22 cellular contexts compared by ENCODE assay signal in genomic region chr15:51128701-51129100, GRCh38. TPM values are rescaled to one million over a fixed set of nuclear protein-coding genes. Genes with fewer than 3 reads are reported as not detected.
DNase-seq lines count a peak whose midpoint lies in the region; ATAC-seq and TF ChIP-seq lines count a peak whose summit lies in the region.
"Had no signal": no experiment of that assay in that cellular context is flagged by ENCODE, and none has a peak within 500 bp of the region (broad histone marks: within the 10 kb centered on the region; RNA-seq: fewer than 3 reads in every experiment).

No MANE protein-coding gene starts in this region.

- H3K4me1 ChIP-seq in GM23248 (ENCODE audit: insufficient read depth) = peaks cover 24% of the 10 kb centered on the region
- peaks cover 0 to 38% (median 19%) of the 10 kb centered on the region in 4 donors for H3K4me1 ChIP-seq in transverse colon
- peaks cover 0 to 16% (median 2%) of the 10 kb centered on the region in 9 donors for H3K4me1 ChIP-seq in heart right ventricle

- intact Hi-C loops in transverse colon (cut with DNase I; ENCODE audit: low total_unique reads) = no loop called here
- intact Hi-C loops in heart right ventricle (cut with DNase I) = no loop called here

- ATAC-seq in HG03439 (IDR thresholded peaks at IDR 0.05; ENCODE audit: unreplicated experiment) = no peak
- no peak for ATAC-seq in left lobe of liver
- ATAC-seq in heart right ventricle = no peak
- ATAC-seq: A549, HCT116, HepG2, K562, T-cell had no signal

- TF ChIP-seq CTCF in transverse colon (IDR thresholded peaks at IDR 0.05) = no peak
- TF ChIP-seq CTCF in heart right ventricle (IDR thresholded peaks at IDR 0.05) = no peak

- no peak overlapping the region for H3K9ac ChIP-seq in GM23248

- H3K9me2 ChIP-seq in GM23248 (ENCODE audit: insufficient read depth) = no peaks in the 10 kb centered on the region

- no peak overlapping the region for H3K4me2 ChIP-seq in GM23248 (ENCODE audit: unreplicated experiment)
- H3K4me2 ChIP-seq: A549 had no signal

- no peak for TF ChIP-seq EP300 in transverse colon (IDR thresholded peaks at IDR 0.05; ENCODE audit: low read depth)

- TF ChIP-seq POLR2A in transverse colon (IDR thresholded peaks at IDR 0.05) = no peak

- H3K27ac ChIP-seq in GM23248 (no peak overlapping the region), transverse colon (peak overlapping the region; percentile 52 to 61 (median 58)), heart right ventricle (no peak overlapping the region)
- H3K27ac ChIP-seq: A549, RWPE1 had no signal

- H3K79me2 ChIP-seq in GM23248 (ENCODE audit: insufficient read depth) = no peaks in the 10 kb centered on the region

- H3K36me3 ChIP-seq in GM23248 (ENCODE audit: low read depth) (no peaks in the 10 kb centered on the region), transverse colon (no peaks in the 10 kb centered on the region), heart right ventricle (no peaks in the 10 kb centered on the region)

- no peaks in the 10 kb centered on the region for H3K27me3 ChIP-seq in GM23248 (replicated peaks; ENCODE audit: insufficient read depth)
- H3K27me3 ChIP-seq in transverse colon = no peaks in the 10 kb centered on the region
- no peaks in the 10 kb centered on the region for H3K27me3 ChIP-seq in heart right ventricle

- WGBS in GM23248 (ENCODE audit: low coverage in 1 of 2, low lambda C conversion rate in 2 of 2, missing lambda C conversion rate in 2 of 2), 2 experiments = 77 to 94% methylated on average over 2 of the region's 2 CpGs
- 76% methylated on average over 2 of the region's 2 CpGs; no CpG with 5 or more reads in 1 of the 2 donors for WGBS in transverse colon (ENCODE audit: low coverage in 1 of 2), 2 donors
- WGBS in heart right ventricle, 2 donors = 93 to 97% methylated on average over 2 of the region's 2 CpGs

- peaks cover 14% of the 10 kb centered on the region for H3F3A ChIP-seq in GM23248 (ENCODE audit: insufficient read depth)

- H3K9me3 ChIP-seq in GM23248 (ENCODE audit: low read depth) (no peaks in the 10 kb centered on the region), transverse colon (no peaks in the 10 kb centered on the region), heart right ventricle (peaks cover 0 to under 1% (median 0%) of the 10 kb centered on the region in 11 donors)
- H3K9me3 ChIP-seq: A549 had no signal

- peak; percentile 35 for DNase-seq in GM23248
- DNase-seq in RPMI7951 (ENCODE audit: low read depth) = peak; percentile 61
- peak; percentile 33 for DNase-seq in fibroblast of peridontal ligament (ENCODE audit: extremely low read depth)
- DNase-seq in transverse colon = no peak
- no peak for DNase-seq in left lobe of liver (ENCODE audit: low spot score)
- no peak for DNase-seq in heart right ventricle
- DNase-seq: DMS153, GDM1, MV-4-11, NCI-H1436 treated with DMSO at 0.1 percent for 48 hours, NCI-H187 treated with DMSO at 0.1 percent for 48 hours, NCI-H524, SHP77, T-cell had no signal

- no peaks in the 10 kb centered on the region for H4K20me1 ChIP-seq in GM23248 (ENCODE audit: insufficient read depth)

- H3K4me3 ChIP-seq in GM23248 (no peak overlapping the region), transverse colon (no peak overlapping the region), heart right ventricle (no peak overlapping the region)
- H3K4me3 ChIP-seq: A549, K562 had no signal

- H2AFZ ChIP-seq in GM23248 = no peak overlapping the region

- in situ Hi-C loops in GM23248 (cut with MboI) = no loop called here
- in situ Hi-C loops in transverse colon (cut with MboI; ENCODE audit: low pct_ligation_motif_present in 1 of 4, low pct_unique_long_range_greater_than_20kb in 1 of 4, low sequenced_read_pairs in 3 of 4) = loop anchor here in 1 of 4 donors (25.0 kb wide), 1 partner anchor 91 kb away; no protein-coding TSS in a partner anchor

RNA-seq across cellular contexts. Expression of gene TNFAIP8L3, which starts 34.0 kb away (rescaled TPM):
- 2.8 and 6.8 TPM in 2 replicates for total RNA-seq in GM23248 (2014; rRNA removed; shearing (Covaris generic))
- polyA plus RNA-seq in GM23248 (2016; fragmentation: Nextera tagmentation; extraction: Ambion mirVana) (2.0 and 2.5 TPM in 2 replicates), heart right ventricle (10 to 100 TPM in 1 of 2 donors, 1 to 10 TPM in 1; 1.3 to 14.4 TPM)
- total RNA-seq in RPMI7951 (2014; rRNA removed; shearing (Covaris generic)) = 0.29 and 0.48 TPM in 2 replicates
- total RNA-seq in transverse colon (10 to 100 TPM in 1 of 4 donors, 1 to 10 TPM in 3; 6.8 to 35.5 (median 8.6) TPM), left lobe of liver (1.1 TPM), heart right ventricle (1 to 10 TPM; 2.2 to 9.3 (median 3.4) TPM)
- total RNA-seq: K562, SK-MEL-5, T-cell had no signal
- polyA plus RNA-seq: CD14-positive monocyte had no signal

Comparison
In these comparisons a context has a peak if more than half of its experiments do, and no peak if none do; other contexts are left out.
1. DNase-seq: peak in GM23248 (single experiment), RPMI7951 (single experiment) and fibroblast of peridontal ligament (single experiment); none in transverse colon (single experiment), left lobe of liver (single experiment) and heart right ventricle (0 of 2).
2. H3K27ac ChIP-seq: peak in transverse colon (4 of 4); none in GM23248 (single experiment) and heart right ventricle (0 of 10).